ENCODE assay signal across 25 cellular contexts in the genomic region with DNA sequence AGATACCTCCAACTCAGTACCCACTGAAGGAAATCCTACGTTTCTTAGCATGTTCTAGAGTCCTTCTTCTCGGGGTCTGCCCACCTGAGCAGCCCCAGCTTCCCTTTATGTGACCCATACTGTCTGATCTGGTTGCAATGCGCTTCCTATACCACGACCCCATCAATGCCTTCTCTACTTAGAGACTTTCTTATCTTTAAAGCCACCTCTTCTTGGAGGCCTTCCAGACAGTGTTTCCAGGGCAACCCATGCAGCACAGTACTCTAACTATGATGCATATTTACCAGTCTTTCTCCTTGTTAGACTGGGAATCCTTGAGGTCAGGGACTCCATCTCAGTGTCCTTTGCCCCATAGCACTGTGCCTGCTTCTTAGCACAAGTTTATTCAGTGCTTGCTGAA.
"Had no signal": no experiment of that assay in that cellular context is flagged by ENCODE, and none has a peak within 500 bp of the region (broad histone marks: within the 10 kb centered on the region; RNA-seq: fewer than 3 reads in every experiment).

No MANE protein-coding gene starts in this region.

- H3K4me2 ChIP-seq: smooth muscle cell had no signal

- H3K9ac ChIP-seq: neural progenitor cell had no signal

- FAIRE-seq: endothelial cell of umbilical vein, keratinocyte had no signal

- H3K9me3 ChIP-seq: esophagus squamous epithelium, lower lobe of right lung, prostate gland, thyroid gland, vagina had no signal

- H2AFZ ChIP-seq: neural progenitor cell had no signal

- DNase-seq: dermis blood vessel endothelial cell; effector memory CD4-positive, alpha-beta T cell; esophagus squamous epithelium; foreskin melanocyte; immature natural killer cell; left ventricle myocardium superior; lower lobe of right lung; naive thymus-derived CD8-positive, alpha-beta T cell; stimulated activated CD4-positive, alpha-beta T cell treated with anti-CD3 and anti-CD28 coated beads, Interleukin-12 subunit alpha, Interleukin-12 subunit beta, amount 100 ng/mL, for 4 hours; stimulated activated CD4-positive, alpha-beta T cell treated with anti-CD3 and anti-CD28 coated beads, Interleukin-1b, Interleukin-23, amount 100 ng/mL, for 48 hours; stimulated activated CD4-positive, alpha-beta T cell treated with anti-CD3 and anti-CD28 coated beads, Interleukin-4, amount 100 ng/mL, for 1 hour; stimulated activated CD8-positive, alpha-beta memory T cell treated with anti-CD3 and anti-CD28 coated beads, Interleukin-4, amount 100 ng/mL, for 48 hours; stimulated activated naive CD4-positive, alpha-beta T cell; stimulated activated naive CD8-positive, alpha-beta T cell treated with anti-CD3 and anti-CD28 coated beads, Interleukin-15, amount 100 ng/mL, for 72 hours; thyroid gland; trophoblast cell had no signal

- ATAC-seq: left ventricle myocardium superior; lower lobe of right lung; naive thymus-derived CD8-positive, alpha-beta T cell; sciatic nerve; stimulated activated naive CD8-positive, alpha-beta T cell treated with anti-CD3 and anti-CD28 coated beads, Interleukin-15, amount 100 ng/mL, for 72 hours had no signal

- H3K27me3 ChIP-seq: right atrium auricular region, thyroid gland, vagina had no signal

- H3K4me3 ChIP-seq: coronary artery, esophagus squamous epithelium, lower lobe of right lung, neural progenitor cell, prostate gland, right atrium auricular region, smooth muscle cell, thyroid gland, vagina had no signal

- H3K27ac ChIP-seq: coronary artery, esophagus squamous epithelium, lower lobe of right lung, neural progenitor cell, prostate gland, right atrium auricular region, thyroid gland, vagina had no signal

- H3K36me3 ChIP-seq: esophagus squamous epithelium, lower lobe of right lung, neural progenitor cell, prostate gland, right atrium auricular region, thyroid gland, vagina had no signal

- H3K4me1 ChIP-seq: esophagus squamous epithelium, lower lobe of right lung, prostate gland, right atrium auricular region, thyroid gland, vagina had no signal
